In genomic region chr10:74151057-74151878, GRCh38 we compare ENCODE assay signal across 1 cellular context.
TF ChIP-seq lines count a peak whose summit lies in the region.

TSS of gene ADK (plus strand) at chr10:74151221. CDS start at chr10:74151279, 58 bp downstream.

TF ChIP-seq in K562, 482 proteins besides CTCF, POLR2A, EP300 and RAD21 (continued from another document and continues in another):
- TF ChIP-seq TSHZ1 (CRISPR knock-in tag; IDR thresholded peaks at IDR 0.05) (no peak), DACH1 (IDR thresholded peaks at IDR 0.05; ENCODE audit: partially characterized antibody) (no peak), ELF4 (CRISPR knock-in tag; IDR thresholded peaks at IDR 0.05) (no peak), U2AF2 (optimal IDR thresholded peaks at IDR 0.05; ENCODE audit: low read depth, low read length) (no peak), ELF1 (tag; IDR thresholded peaks at IDR 0.05) (no peak), TEAD1 (CRISPR knock-in tag; IDR thresholded peaks at IDR 0.05) (peak in 1 of 2 experiments; percentile 58; a peak in 1 of 4 replicates), SLC30A9 (CRISPR knock-in tag; IDR thresholded peaks at IDR 0.05) (no peak), GTF2E2 (tag; IDR thresholded peaks at IDR 0.05) (no peak), IRF2 (CRISPR knock-in tag; IDR thresholded peaks at IDR 0.05) (no peak), ZBTB34 (CRISPR knock-in tag; IDR thresholded peaks at IDR 0.05) (no peak), ZNF785 (CRISPR knock-in tag; IDR thresholded peaks at IDR 0.05) (no peak), ZFP36 (IDR thresholded peaks at IDR 0.05; ENCODE audit: low read depth, low read length, partially characterized antibody) (no peak), ADNP (tag; IDR thresholded peaks at IDR 0.05) (no peak), FOXK1 (CRISPR knock-in tag; IDR thresholded peaks at IDR 0.05; ENCODE audit: borderline replicate concordance) (peak; percentile 83), E2F8 (IDR thresholded peaks at IDR 0.05; ENCODE audit: low read depth, partially characterized antibody) (peak; percentile 70), YY1 (IDR thresholded peaks at IDR 0.05; ENCODE audit: borderline replicate concordance in 1 of 3, control insufficient read depth in 1 of 3, extremely low read depth in 1 of 3, insufficient read depth in 3 of 3, insufficient read length in 1 of 3, insufficient replicate concordance in 2 of 3, low read depth in 1 of 3, low read length in 2 of 3) (peak in 2 of 3 experiments; percentile 48 to 62), RREB1 (CRISPR knock-in tag; IDR thresholded peaks at IDR 0.05) (peak; percentile 8; the same call in 1 of the 2 replicates), JUND (IDR thresholded peaks at IDR 0.05; ENCODE audit: borderline replicate concordance, low read depth, low read length) (no peak; the same call in 1 of the 2 replicates), JUND (tag; IDR thresholded peaks at IDR 0.05; ENCODE audit: borderline replicate concordance, low read depth, low read length) (no peak), ZBTB40 (IDR thresholded peaks at IDR 0.05) (no peak), ZBTB40 (CRISPR knock-in tag; IDR thresholded peaks at IDR 0.05) (no peak), FOXP1 (CRISPR knock-in tag; IDR thresholded peaks at IDR 0.05) (peak; percentile 93), ZBTB7A (IDR thresholded peaks at IDR 0.05; ENCODE audit: borderline replicate concordance, control insufficient read depth, low read depth, low read length) (peak; percentile 98), PTBP1 (IDR thresholded peaks at IDR 0.05; ENCODE audit: low read depth, low read length) (no peak), BRD9 (IDR thresholded peaks at IDR 0.05; ENCODE audit: low read depth, partially characterized antibody) (no peak), NFE2L1 (tag; IDR thresholded peaks at IDR 0.05; ENCODE audit: borderline replicate concordance, low read depth) (no peak), ZNF79 (CRISPR knock-in tag; IDR thresholded peaks at IDR 0.05; ENCODE audit: low read depth) (no peak), ZNF695 (CRISPR knock-in tag; IDR thresholded peaks at IDR 0.05) (no peak), ID3 (CRISPR knock-in tag; IDR thresholded peaks at IDR 0.05) (no peak), ID3 (tag; IDR thresholded peaks at IDR 0.05) (peak; percentile 84; the same call in 1 of the 2 replicates), TRIM28 (IDR thresholded peaks at IDR 0.05) (no peak), THRB (CRISPR knock-in tag; conservative IDR thresholded peaks at IDR 0.05) (no peak), EGR1 (conservative IDR thresholded peaks at IDR 0.05) (peak; percentile 65), DIDO1 (tag; IDR thresholded peaks at IDR 0.05; ENCODE audit: low read depth) (no peak)
